In genomic region chr9:133383438-133383837, GRCh38 we compare ENCODE assay signal across 2 cellular contexts.
TF ChIP-seq lines count a peak whose summit lies in the region.

No MANE protein-coding gene starts in this region.

TF ChIP-seq in HEK293, 187 proteins besides CTCF, POLR2A, EP300 and RAD21 (continues in another document):
- 0 out of 2 replicates have a peak, but pooled peaks have one; percentile 42 for TF ChIP-seq ZNF785 (tag by site-specific recombination; IDR thresholded peaks at IDR 0.05)
- no peak for TF ChIP-seq ZNF48 (tag by site-specific recombination; IDR thresholded peaks at IDR 0.05)
- peak; percentile 30; the same call in 1 of the 2 replicates for TF ChIP-seq ZNF133 (tag by site-specific recombination; IDR thresholded peaks at IDR 0.05)
- TF ChIP-seq ZNF202 (tag by site-specific recombination; IDR thresholded peaks at IDR 0.05; ENCODE audit: borderline replicate concordance) = no peak
- 0 out of 2 replicates have a peak, but pooled peaks have one; percentile 16 for TF ChIP-seq ZNF302 (tag by site-specific recombination; IDR thresholded peaks at IDR 0.05; ENCODE audit: low read depth)
- TF ChIP-seq ZNF658 (tag by site-specific recombination; IDR thresholded peaks at IDR 0.05) = peak; percentile 48; the same call in 1 of the 2 replicates
- 0 out of 2 replicates have a peak, but pooled peaks have one; percentile 69 for TF ChIP-seq ZNF747 (tag by site-specific recombination; IDR thresholded peaks at IDR 0.05)
- peak; percentile 70; the same call in 1 of the 2 replicates for TF ChIP-seq ZNF248 (tag by site-specific recombination; IDR thresholded peaks at IDR 0.05)
- peak; percentile 82; the same call in 1 of the 2 replicates for TF ChIP-seq SALL2 (tag by site-specific recombination; IDR thresholded peaks at IDR 0.05; ENCODE audit: borderline replicate concordance)
- peak; percentile 72 for TF ChIP-seq ZNF366 (tag by site-specific recombination; conservative IDR thresholded peaks at IDR 0.05)
- TF ChIP-seq ZNF670 (tag by site-specific recombination; IDR thresholded peaks at IDR 0.05; ENCODE audit: low read depth) = 0 out of 2 replicates have a peak, but pooled peaks have one; percentile 68
- 0 out of 2 replicates have a peak, but pooled peaks have one; percentile 24 for TF ChIP-seq HIC1 (tag by site-specific recombination; IDR thresholded peaks at IDR 0.05)
- no peak for TF ChIP-seq ZBTB7A (tag by site-specific recombination; IDR thresholded peaks at IDR 0.05; ENCODE audit: low read depth)
- TF ChIP-seq ZNF341 (tag by site-specific recombination; IDR thresholded peaks at IDR 0.05; ENCODE audit: low read depth) = no peak
- TF ChIP-seq ZNF621 (tag by site-specific recombination; IDR thresholded peaks at IDR 0.05) = 0 out of 2 replicates have a peak, but pooled peaks have one; percentile 72
- TF ChIP-seq ZNF311 (tag by site-specific recombination; IDR thresholded peaks at IDR 0.05; ENCODE audit: borderline replicate concordance) = peak; percentile 96; the same call in 1 of the 2 replicates
- TF ChIP-seq, protein P1, sequence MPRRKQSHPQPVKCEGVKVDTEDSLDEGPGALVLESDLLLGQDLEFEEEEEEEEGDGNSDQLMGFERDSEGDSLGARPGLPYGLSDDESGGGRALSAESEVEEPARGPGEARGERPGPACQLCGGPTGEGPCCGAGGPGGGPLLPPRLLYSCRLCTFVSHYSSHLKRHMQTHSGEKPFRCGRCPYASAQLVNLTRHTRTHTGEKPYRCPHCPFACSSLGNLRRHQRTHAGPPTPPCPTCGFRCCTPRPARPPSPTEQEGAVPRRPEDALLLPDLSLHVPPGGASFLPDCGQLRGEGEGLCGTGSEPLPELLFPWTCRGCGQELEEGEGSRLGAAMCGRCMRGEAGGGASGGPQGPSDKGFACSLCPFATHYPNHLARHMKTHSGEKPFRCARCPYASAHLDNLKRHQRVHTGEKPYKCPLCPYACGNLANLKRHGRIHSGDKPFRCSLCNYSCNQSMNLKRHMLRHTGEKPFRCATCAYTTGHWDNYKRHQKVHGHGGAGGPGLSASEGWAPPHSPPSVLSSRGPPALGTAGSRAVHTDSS (tag by site-specific recombination; IDR thresholded peaks at IDR 0.05) = peak; percentile 94
- peak; percentile 23; the same call in 1 of the 2 replicates for TF ChIP-seq ZNF398 (tag by site-specific recombination; IDR thresholded peaks at IDR 0.05)
- TF ChIP-seq ZNF132 (tag by site-specific recombination; IDR thresholded peaks at IDR 0.05; ENCODE audit: borderline replicate concordance) = no peak
- no peak for TF ChIP-seq ZNF561 (tag by site-specific recombination; IDR thresholded peaks at IDR 0.05; ENCODE audit: borderline replicate concordance)
- peak; percentile 52; the same call in 1 of the 2 replicates for TF ChIP-seq YY2 (tag by site-specific recombination; IDR thresholded peaks at IDR 0.05)
- TF ChIP-seq ZSCAN16 (tag by site-specific recombination; IDR thresholded peaks at IDR 0.05) = 0 out of 2 replicates have a peak, but pooled peaks have one; percentile 32
- peak; percentile 81; the same call in 1 of the 2 replicates for TF ChIP-seq ZNF521 (tag by site-specific recombination; IDR thresholded peaks at IDR 0.05)
- TF ChIP-seq PATZ1 (tag by site-specific recombination; IDR thresholded peaks at IDR 0.05) = no peak

TF ChIP-seq in K562, 482 proteins besides CTCF, POLR2A, EP300 and RAD21:
- TF ChIP-seq MYBL2 (IDR thresholded peaks at IDR 0.05; ENCODE audit: low read depth) = no peak
- no peak for TF ChIP-seq MYBL2 (CRISPR knock-in tag; IDR thresholded peaks at IDR 0.05; ENCODE audit: borderline replicate concordance)
- no peak for TF ChIP-seq ZBTB12 (CRISPR knock-in tag; IDR thresholded peaks at IDR 0.05)
- TF ChIP-seq YBX1 (IDR thresholded peaks at IDR 0.05) = peak; percentile 79; the same call in 1 of the 2 replicates
- no peak for TF ChIP-seq ZNF165 (CRISPR knock-in tag; IDR thresholded peaks at IDR 0.05; ENCODE audit: borderline replicate concordance)
- no peak for TF ChIP-seq ZNF512 (tag; IDR thresholded peaks at IDR 0.05)
- no peak for TF ChIP-seq SMARCA4 (IDR thresholded peaks at IDR 0.05)
- no peak for TF ChIP-seq MCM5 (IDR thresholded peaks at IDR 0.05; ENCODE audit: low read depth)
- TF ChIP-seq ATF1 (CRISPR knock-in tag; IDR thresholded peaks at IDR 0.05) = no peak
- TF ChIP-seq ATF1 (tag; IDR thresholded peaks at IDR 0.05) = no peak
- no peak for TF ChIP-seq ZNF449 (CRISPR knock-in tag; IDR thresholded peaks at IDR 0.05)
- peak; percentile 41 for TF ChIP-seq CREBBP (IDR thresholded peaks at IDR 0.05; ENCODE audit: low read depth, low read length)
- TF ChIP-seq RAD51 (IDR thresholded peaks at IDR 0.05; ENCODE audit: borderline replicate concordance, low read depth) = no peak
- TF ChIP-seq RHOXF2B (CRISPR knock-in tag; conservative IDR thresholded peaks at IDR 0.05) = no peak
- no peak for TF ChIP-seq MED1 (CRISPR knock-in tag; IDR thresholded peaks at IDR 0.05; ENCODE audit: borderline replicate concordance)
- TF ChIP-seq NELFE (IDR thresholded peaks at IDR 0.05; ENCODE audit: insufficient read depth, insufficient read length) = no peak
- TF ChIP-seq HBP1 (CRISPR knock-in tag; IDR thresholded peaks at IDR 0.05) = 0 out of 2 replicates have a peak, but pooled peaks have one; percentile 13
- TF ChIP-seq POLR2B (IDR thresholded peaks at IDR 0.05; ENCODE audit: low read depth, partially characterized antibody) = no peak
- no peak for TF ChIP-seq CXXC5 (CRISPR knock-in tag; IDR thresholded peaks at IDR 0.05)
- TF ChIP-seq, protein P2, sequence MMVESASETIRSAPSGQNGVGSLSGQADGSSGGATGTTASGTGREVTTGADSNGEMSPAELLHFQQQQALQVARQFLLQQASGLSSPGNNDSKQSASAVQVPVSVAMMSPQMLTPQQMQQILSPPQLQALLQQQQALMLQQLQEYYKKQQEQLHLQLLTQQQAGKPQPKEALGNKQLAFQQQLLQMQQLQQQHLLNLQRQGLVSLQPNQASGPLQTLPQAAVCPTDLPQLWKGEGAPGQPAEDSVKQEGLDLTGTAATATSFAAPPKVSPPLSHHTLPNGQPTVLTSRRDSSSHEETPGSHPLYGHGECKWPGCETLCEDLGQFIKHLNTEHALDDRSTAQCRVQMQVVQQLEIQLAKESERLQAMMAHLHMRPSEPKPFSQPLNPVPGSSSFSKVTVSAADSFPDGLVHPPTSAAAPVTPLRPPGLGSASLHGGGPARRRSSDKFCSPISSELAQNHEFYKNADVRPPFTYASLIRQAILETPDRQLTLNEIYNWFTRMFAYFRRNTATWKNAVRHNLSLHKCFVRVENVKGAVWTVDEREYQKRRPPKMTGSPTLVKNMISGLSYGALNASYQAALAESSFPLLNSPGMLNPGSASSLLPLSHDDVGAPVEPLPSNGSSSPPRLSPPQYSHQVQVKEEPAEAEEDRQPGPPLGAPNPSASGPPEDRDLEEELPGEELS (CRISPR knock-in tag; IDR thresholded peaks at IDR 0.05; ENCODE audit: borderline replicate concordance) = no peak
- TF ChIP-seq HNRNPLL (IDR thresholded peaks at IDR 0.05; ENCODE audit: low read depth, low read length, poor library complexity, severe bottlenecking) = no peak
- TF ChIP-seq ZBTB17 (CRISPR knock-in tag; IDR thresholded peaks at IDR 0.05) = no peak
- no peak for TF ChIP-seq NRF1 (conservative IDR thresholded peaks at IDR 0.05 in 1 of 2, IDR thresholded peaks at IDR 0.05 in 1 of 2)
